8 cellular contexts compared by ENCODE assay signal in genomic region chr1:63362073-63362472, GRCh38. TPM values are rescaled to one million over a fixed set of nuclear protein-coding genes. Genes with fewer than 3 reads are reported as not detected.
"Had no signal": no experiment of that assay in that cellular context is flagged by ENCODE, and none has a peak within 500 bp of the region (broad histone marks: within the 10 kb centered on the region; RNA-seq: fewer than 3 reads in every experiment).

No MANE protein-coding gene starts in this region.

- DNase-seq: GM23248, GOT3, H7, HFFc6, KBM-7 had no signal

- ATAC-seq: HCT116 had no signal

- H3K9me3 ChIP-seq: HAP-1 had no signal

- H3K36me3 ChIP-seq: HAP-1 had no signal

- H3K4me3 ChIP-seq: GM23248, HAP-1 had no signal

- H3K27ac ChIP-seq: GM23248 had no signal

RNA-seq across cellular contexts. Expression of gene FOXD3, which starts 39.7 kb away (rescaled TPM):
- total RNA-seq: GM23248, HFFc6, HT-29 had no signal
